In the genomic region with DNA sequence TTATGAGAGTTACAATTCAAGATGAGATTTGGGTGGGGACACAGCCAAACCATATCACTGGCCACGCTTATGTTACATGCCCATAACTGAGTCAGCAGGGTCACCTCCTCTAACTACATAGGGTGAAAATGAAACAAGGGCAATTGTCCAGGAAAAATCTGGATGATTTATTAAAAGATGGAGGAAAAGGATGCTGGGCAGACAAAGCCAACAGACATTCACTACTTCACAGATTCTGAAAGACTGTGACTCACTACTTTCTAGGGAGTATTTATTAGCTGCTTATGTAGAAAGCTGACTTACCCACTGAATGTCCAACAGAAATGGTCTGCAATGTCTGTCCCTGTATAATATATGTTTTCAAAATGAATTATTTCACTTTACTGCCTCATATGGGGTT, we compare ENCODE assay signal across 14 cellular contexts.
DNase-seq lines count a peak whose midpoint lies in the region; ATAC-seq and TF ChIP-seq lines count a peak whose summit lies in the region.
"Had no signal": no experiment of that assay in that cellular context is flagged by ENCODE, and none has a peak within 500 bp of the region (broad histone marks: within the 10 kb centered on the region; RNA-seq: fewer than 3 reads in every experiment).

No MANE protein-coding gene starts in this region.

- ATAC-seq in IMR-90 (ENCODE audit: low read depth) (peak; percentile 34), HG02870 (IDR thresholded peaks at IDR 0.05; ENCODE audit: unreplicated experiment) (no peak)
- ATAC-seq: activated CD8-positive, alpha-beta T cell treated with anti-CD3 and anti-CD28 coated beads for 36 hours had no signal

- peak overlapping the region; percentile 91; the same call in 1 of the 2 replicates for H2BK20ac ChIP-seq in IMR-90 (ENCODE audit: low read depth, low read length)

- no peak overlapping the region for H2AFZ ChIP-seq in IMR-90 (replicated peaks; ENCODE audit: low read length, poor library complexity)

- in situ Hi-C loops in IMR-90 (cut with MboI; ENCODE audit: low sequenced_read_pairs), result no loop called here

- peaks cover 29% of the 10 kb centered on the region for H3K4me1 ChIP-seq in IMR-90 (ENCODE audit: control insufficient read depth, insufficient read depth, low read length)

- H4K8ac ChIP-seq in IMR-90 (ENCODE audit: low read depth in 2 of 2, low read length in 2 of 2), result 0 out of 4 replicates have a peak overlapping the region, but pooled peaks of 1 of the 2 experiments have one; percentile 14

- H3K27me3 ChIP-seq in IMR-90 (ENCODE audit: control insufficient read depth, insufficient read depth, low read length), result no peaks in the 10 kb centered on the region

- no peak overlapping the region for H3K27ac ChIP-seq in IMR-90 (ENCODE audit: insufficient read depth, low read length)
- peak overlapping the region; percentile 94 for H3K27ac ChIP-seq in temporal lobe (ENCODE audit: low read depth, low read length)
- H3K27ac ChIP-seq: SK-N-MC had no signal

- H2AK5ac ChIP-seq in IMR-90 (ENCODE audit: low read depth, low read length), result peak overlapping the region; percentile 37; the same call in 1 of the 2 replicates

- H2AK9ac ChIP-seq in IMR-90 (replicated peaks; ENCODE audit: low read depth, low read length, poor library complexity), result no peak overlapping the region

- no peak overlapping the region for H3K4me2 ChIP-seq in IMR-90 (ENCODE audit: low read depth, low read length)

- intact Hi-C loops in IMR-90 (cut with micrococcal nuclease), result loop anchor here (5.0 to 10.0 kb wide), 2 partner anchors 35 to 217 kb away; no protein-coding TSS in a partner anchor

- H3K4me3 ChIP-seq in IMR-90 (ENCODE audit: insufficient read depth, low read depth, low read length), result no peak overlapping the region
- no peak overlapping the region for H3K4me3 ChIP-seq in cardiac fibroblast (replicated peaks in 1 of 2; ENCODE audit: low read depth in 2 of 2, low read length in 2 of 2)
- H3K4me3 ChIP-seq: SK-N-MC had no signal

- 0 out of 3 replicates have a peak overlapping the region, but pooled peaks have one; percentile 86 for H2BK15ac ChIP-seq in IMR-90 (ENCODE audit: low read depth, low read length)

- H2BK5ac ChIP-seq in IMR-90 (ENCODE audit: low read depth, low read length, poor library complexity, severe bottlenecking), result peak overlapping the region; percentile 97

- TF ChIP-seq RAD21 in IMR-90 (IDR thresholded peaks at IDR 0.05; ENCODE audit: low read length), result no peak

- no peaks in the 10 kb centered on the region for H3K9me3 Mint-ChIP-seq in activated naive CD8-positive, alpha-beta T cell treated with anti-CD3 and anti-CD28 coated beads for 36 hours
- H3K9me3 Mint-ChIP-seq: activated CD8-positive, alpha-beta T cell treated with anti-CD3 and anti-CD28 coated beads for 36 hours; central memory CD8-positive, alpha-beta T cell had no signal

- H3K27ac Mint-ChIP-seq in activated naive CD8-positive, alpha-beta T cell treated with anti-CD3 and anti-CD28 coated beads for 36 hours, result no peak overlapping the region
- H3K27ac Mint-ChIP-seq: activated CD8-positive, alpha-beta T cell treated with anti-CD3 and anti-CD28 coated beads for 36 hours; immature natural killer cell; progenitor cell of endocrine pancreas had no signal

- POLR2A ChIA-PET in IMR-90 (lab: Charles Lee; ENCODE audit: unreplicated experiment), result no interaction called here

- no peaks in the 10 kb centered on the region for H3K36me3 ChIP-seq in IMR-90 (ENCODE audit: control insufficient read depth, insufficient read depth, low read length)

- BruUV-seq in IMR-90 (replicated peaks; lab: Mats Ljungman, UMichigan), result no TSS peak

- H3K18ac ChIP-seq in IMR-90 (ENCODE audit: low read depth, low read length), result no peak overlapping the region

- peak overlapping the region; percentile 87 for H3K23ac ChIP-seq in IMR-90 (ENCODE audit: low read depth, low read length)

- no peak for TF ChIP-seq CTCF in IMR-90 (conservative IDR thresholded peaks at IDR 0.05; ENCODE audit: low read depth, low read length)
- no peak for TF ChIP-seq CTCF in cardiac fibroblast (IDR thresholded peaks at IDR 0.05; ENCODE audit: low read depth, low read length)

- no peak overlapping the region; the same call in 1 of the 2 replicates for H4K91ac ChIP-seq in IMR-90 (ENCODE audit: insufficient read depth, low read depth, low read length)

- H3K4me3 Mint-ChIP-seq in activated naive CD8-positive, alpha-beta T cell treated with anti-CD3 and anti-CD28 coated beads for 36 hours, result no peak overlapping the region
- H3K4me3 Mint-ChIP-seq: activated CD8-positive, alpha-beta T cell treated with anti-CD3 and anti-CD28 coated beads for 36 hours; central memory CD8-positive, alpha-beta T cell; immature natural killer cell had no signal

- dilution Hi-C loops in IMR-90 (cut with HindIII; ENCODE audit: low sequenced_read_pairs, unreplicated experiment), result no loop called here

- CTCF ChIA-PET in IMR-90 (lab: Yijun Ruan, JAX), result no interaction called here

- H3K14ac ChIP-seq in IMR-90 (replicated peaks; ENCODE audit: low read depth, low read length), result peak overlapping the region; percentile 89; the same call in 1 of the 2 replicates

- peaks cover 37 to 56% of the 10 kb centered on the region in 2 experiments for H3K79me1 ChIP-seq in IMR-90 (ENCODE audit: low read depth in 1 of 2, low read length in 2 of 2)

- H4K5ac ChIP-seq in IMR-90 (ENCODE audit: low read depth, low read length), result no peak overlapping the region

- no peak overlapping the region for H3K56ac ChIP-seq in IMR-90 (ENCODE audit: extremely low read depth, insufficient read depth, low read length)

- DNase-seq in IMR-90, result peak; percentile 86
- peak; percentile 73 to 97 for DNase-seq in cardiac fibroblast (ENCODE audit: low read depth in 2 of 2)
- DNase-seq in kidney tubule cell (ENCODE audit: low spot score), result peak; percentile 82
- no peak for DNase-seq in activated naive CD8-positive, alpha-beta T cell treated with anti-CD3 and anti-CD28 coated beads for 36 hours
- no peak for DNase-seq in hippocampal formation (lab: John Stamatoyannopoulos, UW)
- no peak for DNase-seq in NCI-H1436 treated with DMSO at 0.1 percent for 48 hours (lab: John Stamatoyannopoulos, UW)
- DNase-seq: activated CD8-positive, alpha-beta T cell treated with anti-CD3 and anti-CD28 coated beads for 36 hours; immature natural killer cell; NCI-H2171 treated with DMSO at 0.1 percent for 48 hours had no signal

- no peaks in the 10 kb centered on the region for H3K4me1 Mint-ChIP-seq in activated naive CD8-positive, alpha-beta T cell treated with anti-CD3 and anti-CD28 coated beads for 36 hours
- H3K4me1 Mint-ChIP-seq: central memory CD8-positive, alpha-beta T cell; immature natural killer cell had no signal

- H3K9me1 ChIP-seq in IMR-90 (ENCODE audit: insufficient read depth, low read length), result peaks cover 17% of the 10 kb centered on the region

- peaks cover 4% of the 10 kb centered on the region for H3K27me3 Mint-ChIP-seq in activated naive CD8-positive, alpha-beta T cell treated with anti-CD3 and anti-CD28 coated beads for 36 hours
- H3K27me3 Mint-ChIP-seq: central memory CD8-positive, alpha-beta T cell; progenitor cell of endocrine pancreas had no signal

- H3K36me3 Mint-ChIP-seq in activated naive CD8-positive, alpha-beta T cell treated with anti-CD3 and anti-CD28 coated beads for 36 hours, result no peaks in the 10 kb centered on the region
- H3K36me3 Mint-ChIP-seq: immature natural killer cell had no signal

- peak overlapping the region; percentile 66; the same call in 1 of the 2 replicates for H3K4ac ChIP-seq in IMR-90 (ENCODE audit: low read depth, low read length)

- H3K9me3 ChIP-seq in IMR-90 (ENCODE audit: control insufficient read depth, insufficient read depth, low read length), result no peaks in the 10 kb centered on the region

- no peak overlapping the region for H3K9ac ChIP-seq in IMR-90 (ENCODE audit: low read depth, low read length)

- WGBS in IMR-90 (ENCODE audit: extremely low coverage in 2 of 2, insufficient read length in 1 of 2), 2 experiments, result no CpG with 5 or more reads among the region's 1 CpG

- no peaks in the 10 kb centered on the region for H4K20me1 ChIP-seq in IMR-90 (ENCODE audit: insufficient read depth, low read length)

- peak overlapping the region; percentile 95; the same call in 1 of the 2 replicates for H2BK120ac ChIP-seq in IMR-90 (ENCODE audit: low read depth, low read length)

- TF ChIP-seq POLR2A in IMR-90 (IDR thresholded peaks at IDR 0.05; ENCODE audit: low read depth, low read length), result no peak

TF ChIP-seq in IMR-90, 13 proteins besides CTCF, POLR2A, EP300 and RAD21 (continues in another document):
- TF ChIP-seq MXI1 (IDR thresholded peaks at IDR 0.05; ENCODE audit: borderline replicate concordance, low read depth, low read length) (no peak), BHLHE40 (IDR thresholded peaks at IDR 0.05; ENCODE audit: low read depth, low read length) (no peak), FOS (IDR thresholded peaks at IDR 0.05; ENCODE audit: low read depth, low read length) (no peak), MAZ (IDR thresholded peaks at IDR 0.05; ENCODE audit: borderline replicate concordance, low read depth, low read length) (no peak), CEBPB (IDR thresholded peaks at IDR 0.05; ENCODE audit: low read depth, low read length) (no peak), CHD1 (IDR thresholded peaks at IDR 0.05; ENCODE audit: low read depth, low read length) (no peak), SMC3 (IDR thresholded peaks at IDR 0.05; ENCODE audit: low read depth, low read length) (no peak), RFX5 (IDR thresholded peaks at IDR 0.05; ENCODE audit: low read depth, low read length) (no peak), NFE2L2 (IDR thresholded peaks at IDR 0.05; ENCODE audit: low read depth, low read length) (no peak), MAFK (IDR thresholded peaks at IDR 0.05; ENCODE audit: low read depth, low read length) (no peak)
- TF ChIP-seq, protein P1, sequence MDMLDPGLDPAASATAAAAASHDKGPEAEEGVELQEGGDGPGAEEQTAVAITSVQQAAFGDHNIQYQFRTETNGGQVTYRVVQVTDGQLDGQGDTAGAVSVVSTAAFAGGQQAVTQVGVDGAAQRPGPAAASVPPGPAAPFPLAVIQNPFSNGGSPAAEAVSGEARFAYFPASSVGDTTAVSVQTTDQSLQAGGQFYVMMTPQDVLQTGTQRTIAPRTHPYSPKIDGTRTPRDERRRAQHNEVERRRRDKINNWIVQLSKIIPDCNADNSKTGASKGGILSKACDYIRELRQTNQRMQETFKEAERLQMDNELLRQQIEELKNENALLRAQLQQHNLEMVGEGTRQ (IDR thresholded peaks at IDR 0.05; ENCODE audit: low read depth, low read length), result no peak
- TF ChIP-seq, protein P2, sequence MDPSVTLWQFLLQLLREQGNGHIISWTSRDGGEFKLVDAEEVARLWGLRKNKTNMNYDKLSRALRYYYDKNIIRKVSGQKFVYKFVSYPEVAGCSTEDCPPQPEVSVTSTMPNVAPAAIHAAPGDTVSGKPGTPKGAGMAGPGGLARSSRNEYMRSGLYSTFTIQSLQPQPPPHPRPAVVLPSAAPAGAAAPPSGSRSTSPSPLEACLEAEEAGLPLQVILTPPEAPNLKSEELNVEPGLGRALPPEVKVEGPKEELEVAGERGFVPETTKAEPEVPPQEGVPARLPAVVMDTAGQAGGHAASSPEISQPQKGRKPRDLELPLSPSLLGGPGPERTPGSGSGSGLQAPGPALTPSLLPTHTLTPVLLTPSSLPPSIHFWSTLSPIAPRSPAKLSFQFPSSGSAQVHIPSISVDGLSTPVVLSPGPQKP (IDR thresholded peaks at IDR 0.05; ENCODE audit: borderline replicate concordance, low read depth, low read length), result no peak

Comparison
In these comparisons a context has a peak if more than half of its experiments do, and no peak if none do; other contexts are left out.
1. DNase-seq: peak in IMR-90 (single experiment), cardiac fibroblast (2 of 2) and kidney tubule cell (single experiment); none in activated naive CD8-positive, alpha-beta T cell treated with anti-CD3 and anti-CD28 coated beads for 36 hours (single experiment), hippocampal formation (0 of 2) and NCI-H1436 treated with DMSO at 0.1 percent for 48 hours (single experiment).